27 cellular contexts compared by ENCODE assay signal in the genomic region with DNA sequence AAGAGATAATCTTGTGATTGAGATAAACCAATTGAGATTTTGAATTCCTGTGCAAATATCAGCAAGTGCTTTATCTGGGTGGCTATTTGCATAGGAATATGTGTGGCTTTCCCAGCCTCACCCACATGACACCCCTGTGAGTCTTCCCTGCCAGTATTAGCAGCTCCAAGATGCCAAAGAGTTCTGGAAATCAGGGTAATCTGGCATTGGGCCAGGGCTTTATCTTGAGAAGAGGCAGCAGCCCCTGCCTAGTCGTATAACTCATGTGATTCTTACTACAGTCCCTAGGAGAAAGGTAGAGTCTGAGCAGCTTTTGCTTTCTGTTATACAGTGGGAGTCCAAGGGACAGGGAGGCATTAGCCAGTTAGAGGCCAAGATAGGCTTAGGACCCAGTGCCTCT.
"Had no signal": no experiment of that assay in that cellular context is flagged by ENCODE, and none has a peak within 500 bp of the region (broad histone marks: within the 10 kb centered on the region; RNA-seq: fewer than 3 reads in every experiment).

No MANE protein-coding gene starts in this region.

- H3K27me3 Mint-ChIP-seq: activated B cell treated with CpG ODN at 0.5 μM for 24 hours; activated CD4-positive, alpha-beta T cell treated with anti-CD3 and anti-CD28 coated beads, Interleukin-2, amount 10 ng/mL, durations not matched to agents 24 days and 14 days; activated CD8-positive, alpha-beta memory T cell treated with anti-CD3 and anti-CD28 coated beads, Interleukin-2, amount 10 ng/mL, durations not matched to agents 7 days and 5 days; activated naive CD8-positive, alpha-beta T cell treated with anti-CD3 and anti-CD28 coated beads, Interleukin-2, amount 50 U/mL, for 24 hours; T-helper 17 cell had no signal

- H3K9me3 Mint-ChIP-seq: activated B cell treated with CpG ODN at 0.5 μM for 24 hours; activated CD4-positive, alpha-beta T cell treated with anti-CD3 and anti-CD28 coated beads, Interleukin-2, amount 10 ng/mL, durations not matched to agents 24 days and 14 days; activated naive CD4-positive, alpha-beta T cell treated with anti-CD3 and anti-CD28 coated beads, Interleukin-2, amount 50 U/mL, for 72 hours; activated naive CD8-positive, alpha-beta T cell treated with anti-CD3 and anti-CD28 coated beads, Interleukin-2, amount 50 U/mL, for 24 hours; activated T-cell treated with anti-CD3 and anti-CD28 coated beads, Interleukin-2, amount 50 U/mL, for 24 hours; activated T-helper 1 cell treated with anti-CD3 and anti-CD28 coated beads, Interleukin-12 subunit alpha, Interleukin-12 subunit beta, Interleukin-2, Interleukin-4 antibody, amounts not matched to agents 30 ng/mL and 10 ng/mL and 1 ng/mL, durations not matched to agents 14 hours and 24 hours and 36 hours had no signal

- H3K36me3 Mint-ChIP-seq: activated CD8-positive, alpha-beta memory T cell treated with anti-CD3 and anti-CD28 coated beads, Interleukin-2, amount 10 ng/mL, durations not matched to agents 7 days and 5 days; activated naive CD4-positive, alpha-beta T cell treated with anti-CD3 and anti-CD28 coated beads, Interleukin-2, amount 50 U/mL, for 72 hours had no signal

- ATAC-seq: activated CD8-positive, alpha-beta memory T cell treated with anti-CD3 and anti-CD28 coated beads, Interleukin-2, amount 10 ng/mL, durations not matched to agents 7 days and 5 days; activated naive CD4-positive, alpha-beta T cell treated with anti-CD3 and anti-CD28 coated beads, Interleukin-2, amount 50 U/mL, for 72 hours; activated naive CD8-positive, alpha-beta T cell treated with anti-CD3 and anti-CD28 coated beads, Interleukin-2, amount 50 U/mL, for 24 hours; T-helper 17 cell had no signal

- H3K27ac Mint-ChIP-seq: activated B cell treated with CpG ODN at 0.5 μM for 24 hours; activated CD4-positive, alpha-beta T cell treated with anti-CD3 and anti-CD28 coated beads, Interleukin-2, amount 10 ng/mL, durations not matched to agents 24 days and 14 days; activated CD8-positive, alpha-beta memory T cell treated with anti-CD3 and anti-CD28 coated beads, Interleukin-2, amount 10 ng/mL, durations not matched to agents 7 days and 5 days; activated naive CD4-positive, alpha-beta T cell treated with anti-CD3 and anti-CD28 coated beads, Interleukin-2, amount 50 U/mL, for 72 hours; activated naive CD8-positive, alpha-beta T cell treated with anti-CD3 and anti-CD28 coated beads, Interleukin-2, amount 50 U/mL, for 24 hours; activated T-cell treated with anti-CD3 and anti-CD28 coated beads, Interleukin-2, amount 50 U/mL, for 24 hours; activated T-helper 1 cell treated with anti-CD3 and anti-CD28 coated beads, Interleukin-12 subunit alpha, Interleukin-12 subunit beta, Interleukin-2, Interleukin-4 antibody, amounts not matched to agents 30 ng/mL and 10 ng/mL and 1 ng/mL, durations not matched to agents 14 hours and 24 hours and 36 hours; T-helper 17 cell had no signal

- DNase-seq: activated B cell treated with CpG ODN at 0.5 μM for 24 hours; activated CD4-positive, alpha-beta T cell treated with anti-CD3 and anti-CD28 coated beads for 1 hour; activated CD4-positive, alpha-beta T cell treated with anti-CD3 and anti-CD28 coated beads, Interleukin-2, amount 10 ng/mL, durations not matched to agents 24 days and 14 days; activated CD4-positive, alpha-beta T cell treated with anti-CD3 and anti-CD28 coated beads, Interleukin-2, amount 50 U/mL, for 48 hours; activated CD8-positive, alpha-beta memory T cell treated with anti-CD3 and anti-CD28 coated beads, Interleukin-2, amount 10 ng/mL, durations not matched to agents 7 days and 5 days; activated effector memory CD4-positive, alpha-beta T cell treated with Interleukin-2 at 50 U/mL for 16 hours; activated naive CD4-positive, alpha-beta T cell; activated naive CD8-positive, alpha-beta T cell treated with anti-CD3 and anti-CD28 coated beads, Interleukin-2, amount 50 U/mL, for 24 hours; activated T-cell treated with anti-CD3 and anti-CD28 coated beads, Interleukin-2, amount 50 U/mL, for 24 hours; brain microvascular endothelial cell; caudate nucleus; MG63; MV-4-11; NCI-H1092 treated with DMSO at 0.1 percent for 48 hours; NCI-H1417 treated with DMSO at 0.1 percent for 48 hours; NCI-H1694; NCI-H2029 treated with DMSO at 0.1 percent for 48 hours; NCI-H2171; NCI-H2227 treated with DMSO at 0.1 percent for 48 hours; NCI-H526; NCI-H774; PC-9; SHP77 treated with DMSO at 0.1 percent for 48 hours; T-helper 17 cell; T-helper 9 cell had no signal

- H3K4me3 Mint-ChIP-seq: activated B cell treated with CpG ODN at 0.5 μM for 24 hours; activated CD4-positive, alpha-beta T cell treated with anti-CD3 and anti-CD28 coated beads, Interleukin-2, amount 10 ng/mL, durations not matched to agents 24 days and 14 days; activated CD8-positive, alpha-beta memory T cell treated with anti-CD3 and anti-CD28 coated beads, Interleukin-2, amount 10 ng/mL, durations not matched to agents 7 days and 5 days; activated naive CD8-positive, alpha-beta T cell treated with anti-CD3 and anti-CD28 coated beads, Interleukin-2, amount 50 U/mL, for 24 hours; activated T-cell treated with anti-CD3 and anti-CD28 coated beads, Interleukin-2, amount 50 U/mL, for 24 hours; activated T-helper 1 cell treated with anti-CD3 and anti-CD28 coated beads, Interleukin-12 subunit alpha, Interleukin-12 subunit beta, Interleukin-2, Interleukin-4 antibody, amounts not matched to agents 30 ng/mL and 10 ng/mL and 1 ng/mL, durations not matched to agents 14 hours and 24 hours and 36 hours; T-helper 17 cell had no signal

- H3K4me1 Mint-ChIP-seq: activated CD4-positive, alpha-beta T cell treated with anti-CD3 and anti-CD28 coated beads, Interleukin-2, amount 10 ng/mL, durations not matched to agents 24 days and 14 days; activated CD8-positive, alpha-beta memory T cell treated with anti-CD3 and anti-CD28 coated beads, Interleukin-2, amount 10 ng/mL, durations not matched to agents 7 days and 5 days; activated naive CD8-positive, alpha-beta T cell treated with anti-CD3 and anti-CD28 coated beads, Interleukin-2, amount 50 U/mL, for 24 hours; T-helper 17 cell had no signal
